In the genomic region with DNA sequence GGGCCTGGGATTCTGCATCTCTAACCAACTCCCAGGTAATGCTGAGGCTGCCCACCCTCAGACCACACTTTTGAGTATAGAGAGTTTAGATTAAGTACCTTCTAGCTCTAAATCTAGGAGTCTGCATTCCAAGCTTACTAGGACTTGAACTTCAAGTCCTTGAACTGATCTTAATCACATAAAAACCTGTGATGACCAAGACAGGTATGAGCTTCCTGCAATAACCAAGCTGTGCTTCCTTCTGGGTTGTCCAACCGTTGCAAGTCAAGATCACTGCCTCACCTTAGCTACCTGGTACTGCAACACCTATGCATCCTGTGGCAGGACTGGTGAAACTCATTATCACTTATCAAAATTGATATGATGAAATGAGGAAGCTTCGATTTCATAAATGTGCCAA, we compare ENCODE assay signal across 28 cellular contexts. TPM values are rescaled to one million over a fixed set of nuclear protein-coding genes. Genes with fewer than 3 reads are reported as not detected.
"Had no signal": no experiment of that assay in that cellular context is flagged by ENCODE, and none has a peak within 500 bp of the region (broad histone marks: within the 10 kb centered on the region; RNA-seq: fewer than 3 reads in every experiment).

No MANE protein-coding gene starts in this region.

- H3K27ac ChIP-seq: left ventricle myocardium inferior, neural progenitor cell, neutrophil, parathyroid adenoma, psoas muscle, right atrium auricular region, right lobe of liver, transverse colon, upper lobe of left lung, vagina had no signal

- H3K9me3 Mint-ChIP-seq: mesothelial cell of epicardium; naive B cell; natural killer cell; nephron progenitor cell; neural progenitor cell; stimulated activated naive CD8-positive, alpha-beta T cell treated with anti-CD3 and anti-CD28 coated beads, Interleukin-15, amount 100 ng/mL, for 72 hours had no signal

- H2AFZ ChIP-seq: neural progenitor cell, parathyroid adenoma had no signal

- H3K36me3 ChIP-seq: left ventricle myocardium inferior, neural progenitor cell, neutrophil, right atrium auricular region, right lobe of liver, transverse colon, upper lobe of left lung, vagina had no signal

- H3K27me3 Mint-ChIP-seq: stimulated activated naive CD8-positive, alpha-beta T cell treated with anti-CD3 and anti-CD28 coated beads, Interleukin-15, amount 100 ng/mL, for 72 hours had no signal

- H3K4me3 Mint-ChIP-seq: mesothelial cell of epicardium; naive B cell; natural killer cell; nephron progenitor cell; neural progenitor cell; stimulated activated memory B cell treated with anti-CD40 and anti-IgM and Interleukin-4, amounts not matched to agents 10 μg/mL and 1 μg/mL and 100 μg/mL, for 72 hours; stimulated activated naive CD8-positive, alpha-beta T cell treated with anti-CD3 and anti-CD28 coated beads, Interleukin-15, amount 100 ng/mL, for 72 hours had no signal

- H3K4me1 Mint-ChIP-seq: nephron progenitor cell; neural progenitor cell; stimulated activated naive CD8-positive, alpha-beta T cell treated with anti-CD3 and anti-CD28 coated beads, Interleukin-15, amount 100 ng/mL, for 72 hours had no signal

- DNase-seq: hippocampal formation; kidney; left ventricle myocardium inferior; mesendoderm; naive B cell; natural killer cell; nephron progenitor cell; occipital lobe; psoas muscle; right lobe of liver; stimulated activated CD4-positive, alpha-beta T cell treated with anti-CD3 and anti-CD28 coated beads, Interleukin-1b, Interleukin-23, amount 100 ng/mL, for 48 hours; stimulated activated CD4-positive, alpha-beta T cell treated with anti-CD3 and anti-CD28 coated beads, Interleukin-2, amount 100 ng/mL, for 48 hours; stimulated activated CD4-positive, alpha-beta T cell treated with anti-CD3 and anti-CD28 coated beads, Interleukin-4, amount 100 ng/mL, for 4 hours; stimulated activated CD8-positive, alpha-beta memory T cell treated with anti-CD3 and anti-CD28 coated beads, Interleukin-4, amount 100 ng/mL, for 48 hours; stimulated activated naive CD4-positive, alpha-beta T cell treated with Interleukin-2 at 50 U/mL for 16 hours; stimulated activated naive CD8-positive, alpha-beta T cell treated with anti-CD3 and anti-CD28 coated beads, Interleukin-15, amount 100 ng/mL, for 72 hours; substantia nigra; transverse colon; upper lobe of left lung had no signal

- H3K27me3 ChIP-seq: neural progenitor cell, neutrophil, right atrium auricular region, right lobe of liver, transverse colon, upper lobe of left lung, vagina had no signal

- H3K4me3 ChIP-seq: left ventricle myocardium inferior, lung, neural progenitor cell, psoas muscle, right atrium auricular region, right lobe of liver, smooth muscle cell, transverse colon, upper lobe of left lung, vagina had no signal

- H3K27ac Mint-ChIP-seq: mesothelial cell of epicardium; nephron progenitor cell; neural progenitor cell; stimulated activated memory B cell treated with anti-CD40 and anti-IgM and Interleukin-4, amounts not matched to agents 10 μg/mL and 1 μg/mL and 100 μg/mL, for 72 hours; stimulated activated naive CD8-positive, alpha-beta T cell treated with anti-CD3 and anti-CD28 coated beads, Interleukin-15, amount 100 ng/mL, for 72 hours had no signal

- H3K79me2 ChIP-seq: parathyroid adenoma had no signal

- FAIRE-seq: kidney had no signal

- H3K9me3 ChIP-seq: left ventricle myocardium inferior, neutrophil, psoas muscle, right atrium auricular region, right lobe of liver, transverse colon, upper lobe of left lung, vagina had no signal

- H3K4me2 ChIP-seq: neural progenitor cell, smooth muscle cell had no signal

- H3K36me3 Mint-ChIP-seq: mesothelial cell of epicardium; naive B cell; natural killer cell; neural progenitor cell; stimulated activated memory B cell treated with anti-CD40 and anti-IgM and Interleukin-4, amounts not matched to agents 10 μg/mL and 1 μg/mL and 100 μg/mL, for 72 hours had no signal

- H3K4me1 ChIP-seq: left ventricle myocardium inferior, neural progenitor cell, psoas muscle, right lobe of liver, upper lobe of left lung, vagina had no signal

- ATAC-seq: psoas muscle; right lobe of liver; stimulated activated memory B cell treated with anti-CD40 and anti-IgM and Interleukin-4, amounts not matched to agents 10 μg/mL and 1 μg/mL and 100 μg/mL, for 72 hours; stimulated activated naive CD8-positive, alpha-beta T cell treated with anti-CD3 and anti-CD28 coated beads, Interleukin-15, amount 100 ng/mL, for 72 hours had no signal

- H3K9ac ChIP-seq: neural progenitor cell, parathyroid adenoma had no signal

RNA-seq across cellular contexts. Expression of a gene that starts 32.9 kb away (rescaled TPM):
- polyA plus RNA-seq: smooth muscle cell had no signal
